In genomic region chr10:119314061-119314460, GRCh38 we compare ENCODE assay signal across 13 cellular contexts.
A peak's percentile ranks its signal among the peaks of the same experiment; 100 is the strongest.
DNase-seq lines count a peak whose midpoint lies in the region; ATAC-seq and TF ChIP-seq lines count a peak whose summit lies in the region.
"Had no signal": no experiment of that assay in that cellular context is flagged by ENCODE, and none has a peak within 500 bp of the region (broad histone marks: within the 10 kb centered on the region; RNA-seq: fewer than 3 reads in every experiment).

No MANE protein-coding gene starts in this region.

- peaks cover 22% of the 10 kb centered on the region for H3K36me3 Mint-ChIP-seq in activated CD4-positive, alpha-beta T cell treated with anti-CD3 and anti-CD28 coated beads, Interleukin-2, amount 10 ng/mL, durations not matched to agents 24 days and 14 days (ENCODE audit: low read depth)
- peaks cover 10% of the 10 kb centered on the region for H3K36me3 Mint-ChIP-seq in T-cell

- H3K4me3 ChIP-seq in Panc1 (ENCODE audit: low read depth in 2 of 2, low read length in 2 of 2) (no peak overlapping the region), gastroesophageal sphincter (no peak overlapping the region)

- in situ Hi-C loops in Panc1 (cut with HindIII; ENCODE audit: low pct_unique_long_range_greater_than_20kb, low sequenced_read_pairs): no loop called here

- TF ChIP-seq CTCF in Panc1 (IDR thresholded peaks at IDR 0.05) (no peak), gastroesophageal sphincter (IDR thresholded peaks at IDR 0.05) (no peak)

- peak overlapping the region; percentile 81 for H3K27ac Mint-ChIP-seq in activated CD4-positive, alpha-beta T cell treated with anti-CD3 and anti-CD28 coated beads, Interleukin-2, amount 10 ng/mL, durations not matched to agents 24 days and 14 days
- H3K27ac Mint-ChIP-seq in stimulated activated naive CD8-positive, alpha-beta T cell treated with anti-CD3 and anti-CD28 coated beads, Interleukin-15, amount 100 ng/mL, for 72 hours: no peak overlapping the region
- no peak overlapping the region for H3K27ac Mint-ChIP-seq in T-cell

- POLR2A ChIA-PET in Panc1 (lab: Charles Lee): interaction anchor here (0.6 kb wide), 1 partner anchor 63 kb away, joined by 3 read pairs; no protein-coding TSS in a partner anchor
- POLR2A ChIA-PET in T-cell (lab: Charles Lee): no interaction called here

- H3K9me3 ChIP-seq in Panc1 (ENCODE audit: control insufficient read depth, insufficient read depth, low read depth, low read length) (no peaks in the 10 kb centered on the region), gastroesophageal sphincter (no peaks in the 10 kb centered on the region)

- H3K36me3 ChIP-seq in Panc1 (ENCODE audit: control insufficient read depth, insufficient read depth, low read length) (no peaks in the 10 kb centered on the region), gastroesophageal sphincter (no peaks in the 10 kb centered on the region)

- H3K27ac ChIP-seq in Panc1 (ENCODE audit: low read length) (peak overlapping the region; percentile 95), gastroesophageal sphincter (peak overlapping the region in 3 of 4 donors; percentile 69 to 81 (median 79))

- H3K27me3 Mint-ChIP-seq in activated CD4-positive, alpha-beta T cell treated with anti-CD3 and anti-CD28 coated beads, Interleukin-2, amount 10 ng/mL, durations not matched to agents 24 days and 14 days: peaks cover 6% of the 10 kb centered on the region
- H3K27me3 Mint-ChIP-seq in stimulated activated naive CD8-positive, alpha-beta T cell treated with anti-CD3 and anti-CD28 coated beads, Interleukin-15, amount 100 ng/mL, for 72 hours: peaks cover 12% of the 10 kb centered on the region
- no peaks in the 10 kb centered on the region for H3K27me3 Mint-ChIP-seq in T-cell

- TF ChIP-seq EP300 in gastroesophageal sphincter (IDR thresholded peaks at IDR 0.05): no peak

- peak overlapping the region; percentile 20 for H3K4me3 Mint-ChIP-seq in activated CD4-positive, alpha-beta T cell treated with anti-CD3 and anti-CD28 coated beads, Interleukin-2, amount 10 ng/mL, durations not matched to agents 24 days and 14 days
- H3K4me3 Mint-ChIP-seq in stimulated activated naive CD8-positive, alpha-beta T cell treated with anti-CD3 and anti-CD28 coated beads, Interleukin-15, amount 100 ng/mL, for 72 hours: peak overlapping the region; percentile 16 to 78
- H3K4me3 Mint-ChIP-seq in T-cell: peak overlapping the region in 1 of 3 donors; percentile 35

- no TSS peak for BruUV-seq in Panc1 (replicated peaks; lab: Mats Ljungman, UMichigan)

- H3K4me1 ChIP-seq in Panc1 (ENCODE audit: control insufficient read depth, insufficient read depth, low read length) (peaks cover 62% of the 10 kb centered on the region), gastroesophageal sphincter (peaks cover 0 to 89% (median 59%) of the 10 kb centered on the region in 3 donors)

- H3K4me1 Mint-ChIP-seq in activated CD4-positive, alpha-beta T cell treated with anti-CD3 and anti-CD28 coated beads, Interleukin-2, amount 10 ng/mL, durations not matched to agents 24 days and 14 days: peaks cover 57% of the 10 kb centered on the region
- H3K4me1 Mint-ChIP-seq in stimulated activated naive CD8-positive, alpha-beta T cell treated with anti-CD3 and anti-CD28 coated beads, Interleukin-15, amount 100 ng/mL, for 72 hours: peaks cover 89% of the 10 kb centered on the region
- H3K4me1 Mint-ChIP-seq in T-cell: peaks cover 53 to 76% (median 58%) of the 10 kb centered on the region in 3 donors

- TF ChIP-seq POLR2A in gastroesophageal sphincter (IDR thresholded peaks at IDR 0.05): no peak

- peaks cover 9% of the 10 kb centered on the region for H3K9me3 Mint-ChIP-seq in activated CD4-positive, alpha-beta T cell treated with anti-CD3 and anti-CD28 coated beads, Interleukin-2, amount 10 ng/mL, durations not matched to agents 24 days and 14 days
- H3K9me3 Mint-ChIP-seq in stimulated activated naive CD8-positive, alpha-beta T cell treated with anti-CD3 and anti-CD28 coated beads, Interleukin-15, amount 100 ng/mL, for 72 hours: peaks cover 5 to 8% of the 10 kb centered on the region in 2 donors
- H3K9me3 Mint-ChIP-seq in T-cell: peaks cover 0 to 7% (median 0%) of the 10 kb centered on the region in 3 donors

- H3K27me3 ChIP-seq in Panc1 (ENCODE audit: control insufficient read depth, insufficient read depth, low read length) (no peaks in the 10 kb centered on the region), gastroesophageal sphincter (no peaks in the 10 kb centered on the region)

- intact Hi-C loops in activated CD4-positive, alpha-beta T cell treated with anti-CD3 and anti-CD28 coated beads, Interleukin-2, amount 10 ng/mL, durations not matched to agents 24 days and 14 days (cut with micrococcal nuclease): loop anchor here (2.0 kb wide), 3 partner anchors 13 to 59 kb away; no protein-coding TSS in a partner anchor
- intact Hi-C loops in Panc1 (cut with micrococcal nuclease; ENCODE audit: unreplicated experiment): no loop called here

- 90% methylated on average over 2 of the region's 11 CpGs; no CpG with 5 or more reads in 1 of the 2 donors for WGBS in gastroesophageal sphincter (ENCODE audit: low coverage in 1 of 2), 2 donors

- ATAC-seq in Panc1 (no peak), gastroesophageal sphincter (no peak), T-cell (replicated peaks in 1 of 4) (no peak)
- ATAC-seq in stimulated activated naive CD8-positive, alpha-beta T cell treated with anti-CD3 and anti-CD28 coated beads, Interleukin-15, amount 100 ng/mL, for 72 hours: no peak

- CTCF ChIA-PET in Panc1 (lab: Charles Lee): no interaction called here
- CTCF ChIA-PET in T-cell (lab: Charles Lee): no interaction called here

- DNase-seq in activated CD4-positive, alpha-beta T cell treated with anti-CD3 and anti-CD28 coated beads, Interleukin-2, amount 10 ng/mL, durations not matched to agents 24 days and 14 days: no peak
- DNase-seq in activated CD4-positive, alpha-beta T cell treated with anti-CD3 and anti-CD28 coated beads, Interleukin-2, amount 50 U/mL, for 48 hours: no peak
- DNase-seq in Panc1 (ENCODE audit: low read depth, low spot score) (no peak), NCI-H526 treated with DMSO at 0.1 percent for 48 hours (lab: John Stamatoyannopoulos, UW) (no peak), cerebellum (ENCODE audit: low spot score) (no peak), T-cell (no peak)
- DNase-seq in stimulated activated naive CD8-positive, alpha-beta T cell treated with anti-CD3 and anti-CD28 coated beads, Interleukin-15, amount 100 ng/mL, for 72 hours: no peak
- DNase-seq: midbrain, NCI-H2029, NCI-H748 treated with DMSO at 0.1 percent for 48 hours, small intestine, T1000 had no signal
